ENCODE assay signal across 1 cellular context in genomic region chr20:34302723-34303528, GRCh38.
TF ChIP-seq lines count a peak whose summit lies in the region.

TSS of gene AHCY (minus strand) at chr20:34303355. CDS start at chr20:34303270, 85 bp downstream.

TF ChIP-seq in K562, 482 proteins besides CTCF, POLR2A, EP300 and RAD21 (continued from another document and continues in another):
- 0 out of 2 replicates have a peak, but pooled peaks have one; percentile 23 for TF ChIP-seq ZEB2 (IDR thresholded peaks at IDR 0.05)
- no peak for TF ChIP-seq ZNF253 (CRISPR knock-in tag; conservative IDR thresholded peaks at IDR 0.05)
- peak; percentile 67; the same call in 1 of the 2 replicates for TF ChIP-seq GTF2E2 (tag; IDR thresholded peaks at IDR 0.05)
- TF ChIP-seq ZFP91 (CRISPR knock-in tag; IDR thresholded peaks at IDR 0.05), result peak; percentile 83
- peak; percentile 84 for TF ChIP-seq RB1 (IDR thresholded peaks at IDR 0.05; ENCODE audit: low read depth)
- no peak for TF ChIP-seq HNRNPK (IDR thresholded peaks at IDR 0.05; ENCODE audit: low read depth, low read length, poor library complexity, severe bottlenecking)
- peak; percentile 85 for TF ChIP-seq PHF8 (IDR thresholded peaks at IDR 0.05; ENCODE audit: borderline replicate concordance, low read length)
- no peak for TF ChIP-seq CHD4 (IDR thresholded peaks at IDR 0.05; ENCODE audit: insufficient read depth, insufficient replicate concordance, low read depth, low read length, poor library complexity, severe bottlenecking)
- TF ChIP-seq KDM4B (IDR thresholded peaks at IDR 0.05; ENCODE audit: borderline replicate concordance in 2 of 2, low read depth in 1 of 2), result peak in 1 of 2 experiments; percentile 66; a peak in 2 of 4 replicates
- TF ChIP-seq MBD2 (IDR thresholded peaks at IDR 0.05; ENCODE audit: borderline replicate concordance, low read depth), result peak; percentile 60; the same call in 1 of the 2 replicates
- no peak for TF ChIP-seq BACH1 (tag; IDR thresholded peaks at IDR 0.05)
- no peak for TF ChIP-seq CBFA2T2 (conservative IDR thresholded peaks at IDR 0.05)
- TF ChIP-seq ESRRA (IDR thresholded peaks at IDR 0.05; ENCODE audit: borderline replicate concordance, low read depth), result peak; percentile 55; the same call in 1 of the 2 replicates
- no peak for TF ChIP-seq FOXM1 (IDR thresholded peaks at IDR 0.05; ENCODE audit: low read depth)
- peak; percentile 48; the same call in 1 of the 2 replicates for TF ChIP-seq FOXM1 (CRISPR knock-in tag; IDR thresholded peaks at IDR 0.05; ENCODE audit: low read depth)
- no peak for TF ChIP-seq ATF1 (CRISPR knock-in tag; IDR thresholded peaks at IDR 0.05)
- TF ChIP-seq ATF1 (tag; IDR thresholded peaks at IDR 0.05), result peak; percentile 86
- no peak for TF ChIP-seq STAT5B (CRISPR knock-in tag; IDR thresholded peaks at IDR 0.05)
- TF ChIP-seq GABPB1 (CRISPR knock-in tag; IDR thresholded peaks at IDR 0.05), result peak; percentile 59
- 0 out of 2 replicates have a peak, but pooled peaks have one; percentile 42 for TF ChIP-seq THAP12 (CRISPR knock-in tag; IDR thresholded peaks at IDR 0.05)
- no peak for TF ChIP-seq RBM17 (IDR thresholded peaks at IDR 0.05; ENCODE audit: borderline replicate concordance, low read depth, low read length)
- 0 out of 2 replicates have a peak, but pooled peaks have one; percentile 59 for TF ChIP-seq ZNF583 (CRISPR knock-in tag; IDR thresholded peaks at IDR 0.05)
- peak; percentile 66; the same call in 1 of the 2 replicates for TF ChIP-seq FOXK1 (CRISPR knock-in tag; IDR thresholded peaks at IDR 0.05; ENCODE audit: borderline replicate concordance)
- TF ChIP-seq SAP30 (IDR thresholded peaks at IDR 0.05; ENCODE audit: borderline replicate concordance, insufficient read depth, low read depth, low read length, poor library complexity, severe bottlenecking), result peak; percentile 89
- peak; percentile 53; the same call in 1 of the 2 replicates for TF ChIP-seq E2F5 (CRISPR knock-in tag; IDR thresholded peaks at IDR 0.05)
- peak; percentile 96 for TF ChIP-seq ETS1 (conservative IDR thresholded peaks at IDR 0.05; ENCODE audit: control insufficient read depth, low read depth, low read length)
- peak; percentile 90 for TF ChIP-seq CREB3L1 (IDR thresholded peaks at IDR 0.05; ENCODE audit: borderline replicate concordance, low read depth)
- no peak for TF ChIP-seq SMAD3 (CRISPR knock-in tag; conservative IDR thresholded peaks at IDR 0.05)
- 0 out of 2 replicates have a peak, but pooled peaks have one; percentile 72 for TF ChIP-seq MTA3 (IDR thresholded peaks at IDR 0.05; ENCODE audit: borderline replicate concordance)
- peak; percentile 91 for TF ChIP-seq E4F1 (CRISPR knock-in tag; IDR thresholded peaks at IDR 0.05; ENCODE audit: borderline replicate concordance)
- TF ChIP-seq MLLT1 (IDR thresholded peaks at IDR 0.05), result peak in 1 of 2 experiments; percentile 72; a peak in 2 of 4 replicates
- TF ChIP-seq ATF3 (IDR thresholded peaks at IDR 0.05), result no peak
- peak; percentile 81 for TF ChIP-seq ATF3 (CRISPR knock-in tag; conservative IDR thresholded peaks at IDR 0.05)
- TF ChIP-seq CREB1 (IDR thresholded peaks at IDR 0.05), result peak; percentile 37; the same call in 1 of the 2 replicates
- peak; percentile 55; the same call in 1 of the 2 replicates for TF ChIP-seq CREB1 (CRISPR knock-in tag; IDR thresholded peaks at IDR 0.05)
- no peak for TF ChIP-seq ZNF133 (CRISPR knock-in tag; IDR thresholded peaks at IDR 0.05)
- peak; percentile 53 to 89 (median 85) for TF ChIP-seq YY1 (IDR thresholded peaks at IDR 0.05; ENCODE audit: borderline replicate concordance in 1 of 3, control insufficient read depth in 1 of 3, extremely low read depth in 1 of 3, insufficient read depth in 3 of 3, insufficient read length in 1 of 3, insufficient replicate concordance in 2 of 3, low read depth in 1 of 3, low read length in 2 of 3)
- no peak for TF ChIP-seq JUN (IDR thresholded peaks at IDR 0.05; ENCODE audit: borderline replicate concordance, low read depth, low read length)
- TF ChIP-seq JUN (CRISPR knock-in tag; IDR thresholded peaks at IDR 0.05; ENCODE audit: borderline replicate concordance), result peak; percentile 60; the same call in 1 of the 2 replicates
- peak; percentile 71; the same call in 1 of the 2 replicates for TF ChIP-seq FOXP4 (CRISPR knock-in tag; IDR thresholded peaks at IDR 0.05; ENCODE audit: borderline replicate concordance)
- peak; percentile 88 for TF ChIP-seq ZNF197 (CRISPR knock-in tag; IDR thresholded peaks at IDR 0.05; ENCODE audit: low read depth)
- TF ChIP-seq ZFX (CRISPR knock-in tag; IDR thresholded peaks at IDR 0.05), result peak; percentile 95
- peak; percentile 69; the same call in 1 of the 2 replicates for TF ChIP-seq ZNF232 (CRISPR knock-in tag; IDR thresholded peaks at IDR 0.05)
- TF ChIP-seq KLF16 (IDR thresholded peaks at IDR 0.05), result 0 out of 2 replicates have a peak, but pooled peaks have one; percentile 3
- 0 out of 2 replicates have a peak, but pooled peaks have one; percentile 14 for TF ChIP-seq MYNN (IDR thresholded peaks at IDR 0.05)
- TF ChIP-seq MYNN (CRISPR knock-in tag; IDR thresholded peaks at IDR 0.05), result no peak
- TF ChIP-seq ZNF76 (CRISPR knock-in tag; IDR thresholded peaks at IDR 0.05; ENCODE audit: borderline replicate concordance), result peak; percentile 93; the same call in 1 of the 2 replicates
- no peak for TF ChIP-seq ID3 (CRISPR knock-in tag; IDR thresholded peaks at IDR 0.05)
- TF ChIP-seq ID3 (tag; IDR thresholded peaks at IDR 0.05), result peak; percentile 47; the same call in 1 of the 2 replicates
- TF ChIP-seq ATF7 (IDR thresholded peaks at IDR 0.05), result peak; percentile 71
- peak; percentile 27; the same call in 1 of the 2 replicates for TF ChIP-seq ZNF316 (IDR thresholded peaks at IDR 0.05)
